Comparison of ENCODE assay signal across 8 cellular contexts in genomic region chr1:223712856-223713494, GRCh38.
DNase-seq lines count a peak whose midpoint lies in the region; ATAC-seq and TF ChIP-seq lines count a peak whose summit lies in the region.

No MANE protein-coding gene starts in this region.

- in situ Hi-C loops in astrocyte of the cerebellum (cut with HindIII; ENCODE audit: low sequenced_read_pairs): no loop called here

- H3K27ac ChIP-seq in RWPE2 (ENCODE audit: poor library complexity, severe bottlenecking): peak overlapping the region; percentile 94

- TF ChIP-seq CTCF in RWPE2 (IDR thresholded peaks at IDR 0.05; ENCODE audit: poor library complexity, severe bottlenecking): no peak
- no peak for TF ChIP-seq CTCF in astrocyte of the cerebellum (IDR thresholded peaks at IDR 0.05; ENCODE audit: low read depth, low read length, missing control alignments)

- peak overlapping the region; percentile 93 for H3K4me3 ChIP-seq in RWPE2 (ENCODE audit: severe bottlenecking)
- H3K4me3 ChIP-seq in astrocyte of the cerebellum (ENCODE audit: low read depth, low read length): peak overlapping the region; percentile 88
- peak overlapping the region; percentile 75 for H3K4me3 ChIP-seq in iPS-18c (ENCODE audit: insufficient read depth, low read depth, low read length)

- H3K27me3 ChIP-seq in RWPE2 (ENCODE audit: insufficient read depth, poor library complexity, severe bottlenecking): no peaks in the 10 kb centered on the region

- peaks cover 42% of the 10 kb centered on the region for H3K4me1 ChIP-seq in RWPE2 (ENCODE audit: insufficient read depth, poor library complexity, severe bottlenecking)

- DNase-seq in RWPE2 (ENCODE audit: low spot score) (no peak), astrocyte of the cerebellum (ENCODE audit: low read depth) (no peak), cerebellar cortex (ENCODE audit: low spot score) (no peak), GDM1 (lab: John Stamatoyannopoulos, UW) (no peak)
- DNase-seq in stimulated activated CD4-positive, alpha-beta T cell treated with anti-CD3 and anti-CD28 coated beads, Interleukin-12 subunit alpha, Interleukin-12 subunit beta, amount 100 ng/mL, for 4 hours: peak; percentile 37

- ATAC-seq in GM18520 (IDR thresholded peaks at IDR 0.05; ENCODE audit: unreplicated experiment) (peak; percentile 4), HG02678 (IDR thresholded peaks at IDR 0.05; ENCODE audit: unreplicated experiment) (peak; percentile 34), RWPE2 (ENCODE audit: low read depth) (no peak)

- H3K36me3 ChIP-seq in RWPE2 (ENCODE audit: low read depth): peaks cover 29% of the 10 kb centered on the region

- H3K9me3 ChIP-seq in RWPE2 (ENCODE audit: severe bottlenecking) (no peaks in the 10 kb centered on the region), iPS-18c (ENCODE audit: control insufficient read depth, insufficient read depth, low read length) (peaks cover 3% of the 10 kb centered on the region)
